ENCODE assay signal across 15 cellular contexts in the genomic region with DNA sequence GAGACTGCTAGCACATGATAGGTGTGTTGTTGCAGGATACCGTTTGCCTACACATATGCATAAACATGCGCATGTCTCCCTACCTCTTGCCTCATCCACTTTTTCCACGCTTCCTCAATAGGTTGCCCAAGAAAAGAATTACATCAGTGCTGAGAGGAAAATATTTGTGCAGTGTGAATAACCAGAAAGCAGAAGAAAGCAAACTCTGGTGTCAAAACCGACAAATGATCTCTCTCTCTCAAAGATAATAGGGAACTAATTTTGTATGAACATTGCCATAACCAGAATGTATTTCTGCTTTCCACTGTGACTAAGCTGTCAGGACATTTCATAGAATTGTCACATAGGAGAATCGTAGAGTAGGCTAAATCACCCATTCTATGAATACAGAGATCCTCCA. TPM values are rescaled to one million over a fixed set of nuclear protein-coding genes. Genes with fewer than 3 reads are reported as not detected.
DNase-seq lines count a peak whose midpoint lies in the region; ATAC-seq and TF ChIP-seq lines count a peak whose summit lies in the region.
"Had no signal": no experiment of that assay in that cellular context is flagged by ENCODE, and none has a peak within 500 bp of the region (broad histone marks: within the 10 kb centered on the region; RNA-seq: fewer than 3 reads in every experiment).

No MANE protein-coding gene starts in this region.

- H3F3A ChIP-seq in neural cell (ENCODE audit: insufficient read depth, low read length, poor library complexity, severe bottlenecking) = no peaks in the 10 kb centered on the region

- H4K20me1 ChIP-seq in neural cell (ENCODE audit: insufficient read depth) = no peaks in the 10 kb centered on the region

- H3K9me2 ChIP-seq in neural cell (ENCODE audit: insufficient read depth, low read length) = no peaks in the 10 kb centered on the region

- peak overlapping the region; percentile 21 for H3K27ac ChIP-seq in neural cell (ENCODE audit: low read length)

- TF ChIP-seq RAD21 in neural cell (conservative IDR thresholded peaks at IDR 0.05) = no peak

- H3K27me3 ChIP-seq in neural cell (ENCODE audit: insufficient read depth, low read depth, low read length) = no peaks in the 10 kb centered on the region
- H3K27me3 ChIP-seq: gastrocnemius medialis had no signal

- no peaks in the 10 kb centered on the region for H3K79me2 ChIP-seq in neural cell (replicated peaks; ENCODE audit: insufficient read depth, low read length)
- H3K79me2 ChIP-seq: parathyroid adenoma had no signal

- peak overlapping the region; percentile 4 for H3K4me3 ChIP-seq in neural cell (ENCODE audit: low read length)
- H3K4me3 ChIP-seq: GM12878 had no signal

- no peak overlapping the region for H2AFZ ChIP-seq in neural cell (ENCODE audit: low read depth, low read length)
- H2AFZ ChIP-seq: parathyroid adenoma had no signal

- DNase-seq in GF-D8 (lab: John Stamatoyannopoulos, UW) (peak; percentile 76), OCI-M1 (lab: John Stamatoyannopoulos, UW) (peak; percentile 74), NCI-H187 treated with DMSO at 0.1 percent for 48 hours (lab: John Stamatoyannopoulos, UW) (no peak)
- DNase-seq: amygdala, gastrocnemius medialis, NCI-H1092, NCI-H510A had no signal

- H3K9ac ChIP-seq in neural cell (ENCODE audit: low read length) = no peak overlapping the region
- H3K9ac ChIP-seq: parathyroid adenoma had no signal

- no peak overlapping the region for H3K4me2 ChIP-seq in neural cell (ENCODE audit: low read length)

- no peaks in the 10 kb centered on the region for H3K36me3 ChIP-seq in neural cell (ENCODE audit: insufficient read depth, low read length)
- H3K36me3 ChIP-seq: gastrocnemius medialis had no signal

- H3K9me3 ChIP-seq in neural cell (ENCODE audit: low read length) = no peaks in the 10 kb centered on the region
- H3K9me3 ChIP-seq: gastrocnemius medialis had no signal

- TF ChIP-seq CTCF in neural cell (IDR thresholded peaks at IDR 0.05; ENCODE audit: poor library complexity, severe bottlenecking) = no peak

- TF ChIP-seq EP300 in neural cell (conservative IDR thresholded peaks at IDR 0.05; ENCODE audit: poor library complexity, severe bottlenecking) = peak; percentile 89

- ATAC-seq in esophagus mucosa (peak; percentile 57), GM19023 (IDR thresholded peaks at IDR 0.05; ENCODE audit: unreplicated experiment) (no peak), HG03469 (IDR thresholded peaks at IDR 0.05; ENCODE audit: unreplicated experiment) (no peak), HG03442 (IDR thresholded peaks at IDR 0.05; ENCODE audit: unreplicated experiment) (no peak)
- ATAC-seq: gastrocnemius medialis, GM12878 had no signal

TF ChIP-seq in neural cell, 6 proteins besides CTCF, POLR2A, EP300 and RAD21:
- TF ChIP-seq EZH2 (IDR thresholded peaks at IDR 0.05; ENCODE audit: borderline replicate concordance, insufficient read depth, low read length, poor library complexity, severe bottlenecking) (no peak), TAF1 (IDR thresholded peaks at IDR 0.05; ENCODE audit: low read depth) (no peak), POLR2AphosphoS5 (IDR thresholded peaks at IDR 0.05) (peak; percentile 78), REST (IDR thresholded peaks at IDR 0.05; ENCODE audit: borderline replicate concordance) (no peak), SMC3 (conservative IDR thresholded peaks at IDR 0.05; ENCODE audit: poor library complexity) (peak; percentile 16), MXI1 (conservative IDR thresholded peaks at IDR 0.05; ENCODE audit: poor library complexity, severe bottlenecking) (no peak)

RNA-seq across cellular contexts. Expression of gene CLEC7A, which starts 1.3 kb away (rescaled TPM):
- total RNA-seq in esophagus mucosa = 22.3 TPM
- not detected in 2 replicates for polyA plus RNA-seq in neural cell
- not detected in 2 replicates for polyA minus RNA-seq in neural cell
- total RNA-seq: GM12878, SK-MEL-5 had no signal
- polyA plus RNA-seq: GM12878 had no signal

RNA-seq across cellular contexts. Expression of gene CLEC1A, which starts 29.9 kb away (rescaled TPM):
- total RNA-seq in esophagus mucosa = 0.68 TPM
- polyA plus RNA-seq in neural cell = not detected in 2 replicates
- polyA minus RNA-seq in neural cell = not detected in 2 replicates
- total RNA-seq: GM12878, SK-MEL-5 had no signal
- polyA plus RNA-seq: GM12878 had no signal

RNA-seq across cellular contexts. Expression of gene OLR1, which starts 43.2 kb away (rescaled TPM):
- total RNA-seq in esophagus mucosa = 0.24 TPM
- not detected in 2 replicates for polyA plus RNA-seq in neural cell
- not detected in 2 replicates for polyA minus RNA-seq in neural cell
- total RNA-seq: SK-MEL-5 had no signal
- polyA plus RNA-seq: GM12878 had no signal

RNA-seq across cellular contexts. Expression of gene TMEM52B, which starts 50.1 kb away (rescaled TPM):
- not detected for total RNA-seq in esophagus mucosa
- polyA plus RNA-seq in neural cell = not detected in 2 replicates
- polyA minus RNA-seq in neural cell = not detected in 2 replicates
- total RNA-seq: gastrocnemius medialis, GM12878 had no signal
- polyA plus RNA-seq: GM12878 had no signal
